ENCODE assay signal across 15 cellular contexts in genomic region chr20:47704746-47705496, GRCh38.
DNase-seq lines count a peak whose midpoint lies in the region; ATAC-seq, FAIRE-seq and TF ChIP-seq lines count a peak whose summit lies in the region.
"Had no signal": no experiment of that assay in that cellular context is flagged by ENCODE, and none has a peak within 500 bp of the region (broad histone marks: within the 10 kb centered on the region; RNA-seq: fewer than 3 reads in every experiment).

No MANE protein-coding gene starts in this region.

- no TSS peak for BruUV-seq in MCF 10A (replicated peaks; lab: Mats Ljungman, UMichigan)
- no TSS peak for BruUV-seq in HepG2 (replicated peaks; lab: Mats Ljungman, UMichigan)

- no peaks in the 10 kb centered on the region for H3K9me3 Mint-ChIP-seq in MCF 10A (ENCODE audit: unreplicated experiment)
- H3K9me3 Mint-ChIP-seq: activated T-cell treated with anti-CD3 and anti-CD28 coated beads, Interleukin-2, amount 50 U/mL, for 72 hours had no signal

- H3K9me3 ChIP-seq in breast epithelium (no peaks in the 10 kb centered on the region), HepG2 (ENCODE audit: low read length) (no peaks in the 10 kb centered on the region)
- H3K9me3 ChIP-seq: ascending aorta, HAP-1, tibial nerve had no signal

- H3K4me3 ChIP-seq in breast epithelium (peak overlapping the region in 1 of 3 donors; percentile 20), cardiac fibroblast (replicated peaks in 1 of 2; ENCODE audit: low read depth in 2 of 2, low read length in 2 of 2) (no peak overlapping the region), HepG2 (replicated peaks in 1 of 3; ENCODE audit: insufficient read depth in 1 of 3, low read depth in 2 of 3, low read length in 3 of 3) (no peak overlapping the region)
- H3K4me3 ChIP-seq: ascending aorta, HAP-1, tibial nerve had no signal

- H3K4me1 Mint-ChIP-seq in MCF 10A (ENCODE audit: insufficient read depth, unreplicated experiment), result peaks cover 12% of the 10 kb centered on the region

- intact Hi-C loops in MCF 10A (cut with micrococcal nuclease), result no loop called here
- intact Hi-C loops in breast epithelium (cut with DNase I; ENCODE audit: low total_unique reads), result no loop called here
- intact Hi-C loops in HepG2 (cut with micrococcal nuclease; ENCODE audit: unreplicated experiment), result no loop called here

- CTCF ChIA-PET in MCF 10A (lab: Yijun Ruan, JAX), result interaction anchor here (0.9 to 2.0 kb wide), 3 partner anchors 21 to 915 kb away, joined by 3 to 10 read pairs (median 5); no protein-coding TSS in a partner anchor
- CTCF ChIA-PET in HepG2 (lab: Yijun Ruan, JAX; ENCODE audit: low intra/inter-chr PET ratio, low total read pairs), result interaction anchor here (1.8 kb wide), 1 partner anchor 27 kb away, joined by 3 read pairs; no protein-coding TSS in a partner anchor

- TF ChIP-seq CTCF in MCF 10A (IDR thresholded peaks at IDR 0.05; ENCODE audit: unreplicated experiment), result no peak
- no peak for TF ChIP-seq CTCF in breast epithelium (IDR thresholded peaks at IDR 0.05)
- no peak for TF ChIP-seq CTCF in cardiac fibroblast (IDR thresholded peaks at IDR 0.05; ENCODE audit: low read depth, low read length)
- no peak; the same call in 1 of the 2 replicates for TF ChIP-seq CTCF in HepG2 (CRISPR knock-in tag; IDR thresholded peaks at IDR 0.05)

- no peaks in the 10 kb centered on the region for H3K79me2 ChIP-seq in HepG2 (ENCODE audit: insufficient read depth, low read length)

- H3K36me3 Mint-ChIP-seq in MCF 10A (ENCODE audit: insufficient read depth, unreplicated experiment), result peaks cover 62% of the 10 kb centered on the region

- no peaks in the 10 kb centered on the region for H3K27me3 Mint-ChIP-seq in MCF 10A (ENCODE audit: insufficient read depth, unreplicated experiment)

- no peak overlapping the region for H3K9ac ChIP-seq in HepG2 (ENCODE audit: insufficient read depth, low read depth, low read length)

- peak; percentile 63 for ATAC-seq in HepG2
- ATAC-seq: activated T-cell treated with anti-CD3 and anti-CD28 coated beads, Interleukin-2, amount 50 U/mL, for 72 hours had no signal

- TF ChIP-seq EP300 in HepG2 (IDR thresholded peaks at IDR 0.05; ENCODE audit: low read depth in 2 of 2, low read length in 2 of 2), result no peak
- TF ChIP-seq EP300 in HepG2 (CRISPR knock-in tag; IDR thresholded peaks at IDR 0.05; ENCODE audit: borderline replicate concordance), result no peak

- TF ChIP-seq POLR2A in breast epithelium (IDR thresholded peaks at IDR 0.05), result no peak
- no peak for TF ChIP-seq POLR2A in HepG2 (IDR thresholded peaks at IDR 0.05; ENCODE audit: insufficient read depth in 1 of 2, low read depth in 2 of 2, low read length in 2 of 2)

- in situ Hi-C loops in HepG2 (cut with HindIII; ENCODE audit: extremely low pct_ligation_motif_present, low pct_unique_long_range_greater_than_20kb), result no loop called here

- no peaks in the 10 kb centered on the region for H4K20me1 ChIP-seq in HepG2 (ENCODE audit: insufficient read depth, low read length)

- H3K4me3 Mint-ChIP-seq in MCF 10A (ENCODE audit: unreplicated experiment), result peak overlapping the region; percentile 29
- H3K4me3 Mint-ChIP-seq: activated T-cell treated with anti-CD3 and anti-CD28 coated beads, Interleukin-2, amount 50 U/mL, for 72 hours had no signal

- TF ChIP-seq RAD21 in HepG2 (CRISPR knock-in tag; IDR thresholded peaks at IDR 0.05), result no peak

- peak; percentile 33 for DNase-seq in MCF 10A (ENCODE audit: unreplicated experiment)
- no peak for DNase-seq in breast epithelium (ENCODE audit: low spot score in 2 of 2)
- DNase-seq in cardiac fibroblast (ENCODE audit: low read depth in 2 of 2), result peak; percentile 9 to 66
- no peak for DNase-seq in HepG2 (ENCODE audit: low spot score)
- peak; percentile 57 for DNase-seq in urothelium cell line (ENCODE audit: low spot score)
- no peak for DNase-seq in stimulated activated CD4-positive, alpha-beta T cell treated with anti-CD3 and anti-CD28 coated beads, Interleukin-4, amount 100 ng/mL, for 24 hours
- no peak for DNase-seq in NCI-H128 (lab: John Stamatoyannopoulos, UW; ENCODE audit: unreplicated experiment)
- DNase-seq in stimulated activated CD4-positive, alpha-beta T cell treated with anti-CD3 and anti-CD28 coated beads, Interleukin-2, amount 100 ng/mL, for 48 hours, result no peak
- DNase-seq: activated T-cell treated with anti-CD3 and anti-CD28 coated beads, Interleukin-2, amount 50 U/mL, for 72 hours; NCI-H1436; NCI-H748 treated with DMSO at 0.1 percent for 48 hours had no signal

- H3K27me3 ChIP-seq in breast epithelium (no peaks in the 10 kb centered on the region), HepG2 (ENCODE audit: control insufficient read depth in 1 of 2, insufficient read depth in 2 of 2, low read length in 2 of 2) (no peaks in the 10 kb centered on the region)
- H3K27me3 ChIP-seq: ascending aorta, tibial nerve had no signal

- FAIRE-seq in HepG2 (lab: Jason Lieb, UNC), result no peak
- FAIRE-seq in urothelium cell line (lab: Jason Lieb, UNC), result no peak
- FAIRE-seq: A204.1 had no signal

- H3K27ac ChIP-seq in breast epithelium (no peak overlapping the region), HepG2 (ENCODE audit: extremely low read length, insufficient read depth, low read length) (no peak overlapping the region)
- H3K27ac ChIP-seq: ascending aorta, tibial nerve had no signal

- H3K36me3 ChIP-seq in breast epithelium (no peaks in the 10 kb centered on the region), HepG2 (replicated peaks in 1 of 2; ENCODE audit: control insufficient read depth in 1 of 2, insufficient read depth in 2 of 2, low read length in 2 of 2) (peaks cover 0 to 4% of the 10 kb centered on the region in 2 experiments; a peak in 2 of 5 replicates)
- H3K36me3 ChIP-seq: HAP-1, tibial nerve had no signal

- H3K4me2 ChIP-seq in HepG2 (ENCODE audit: low read depth, low read length), result no peak overlapping the region

- POLR2A ChIA-PET in MCF 10A (lab: Yijun Ruan, JAX), result interaction anchor here (0.7 kb wide), 1 partner anchor 12 kb away, joined by 3 read pairs; no protein-coding TSS in a partner anchor
- POLR2A ChIA-PET in HepG2 (lab: Yijun Ruan, JAX), result no interaction called here

- H2AFZ ChIP-seq in HepG2 (ENCODE audit: low read length), result no peak overlapping the region

- H3K27ac Mint-ChIP-seq in MCF 10A (ENCODE audit: low read depth, unreplicated experiment), result peak overlapping the region; percentile 19
- H3K27ac Mint-ChIP-seq: activated T-cell treated with anti-CD3 and anti-CD28 coated beads, Interleukin-2, amount 50 U/mL, for 72 hours had no signal

- WGBS in HepG2 (ENCODE audit: low lambda C conversion rate), result 64% methylated on average over 15 of the region's 15 CpGs

- no peaks in the 10 kb centered on the region for H3K4me1 ChIP-seq in breast epithelium
- peaks cover 23% of the 10 kb centered on the region for H3K4me1 ChIP-seq in HepG2 (ENCODE audit: insufficient read depth, low read length)
- H3K4me1 ChIP-seq: ascending aorta, HAP-1, tibial nerve had no signal

TF ChIP-seq in HepG2, 621 proteins besides CTCF, POLR2A, EP300 and RAD21:
- TF ChIP-seq PAF1 (CRISPR knock-in tag; IDR thresholded peaks at IDR 0.05), result no peak
- 0 out of 2 replicates have a peak, but pooled peaks have one; percentile 25 for TF ChIP-seq ZKSCAN5 (CRISPR knock-in tag; IDR thresholded peaks at IDR 0.05)
- peak; percentile 65 for TF ChIP-seq XRCC5 (optimal IDR thresholded peaks at IDR 0.05; ENCODE audit: low read length)

Comparison
In these comparisons a context has a peak if more than half of its experiments do, and no peak if none do; other contexts are left out.
1. DNase-seq: peak in MCF 10A (single experiment), cardiac fibroblast (2 of 2) and urothelium cell line (single experiment); none in breast epithelium (0 of 2), HepG2 (single experiment), stimulated activated CD4-positive, alpha-beta T cell treated with anti-CD3 and anti-CD28 coated beads, Interleukin-4, amount 100 ng/mL, for 24 hours (single experiment), NCI-H128 (single experiment) and stimulated activated CD4-positive, alpha-beta T cell treated with anti-CD3 and anti-CD28 coated beads, Interleukin-2, amount 100 ng/mL, for 48 hours (0 of 2).